8 cellular contexts compared by ENCODE assay signal in the genomic region with DNA sequence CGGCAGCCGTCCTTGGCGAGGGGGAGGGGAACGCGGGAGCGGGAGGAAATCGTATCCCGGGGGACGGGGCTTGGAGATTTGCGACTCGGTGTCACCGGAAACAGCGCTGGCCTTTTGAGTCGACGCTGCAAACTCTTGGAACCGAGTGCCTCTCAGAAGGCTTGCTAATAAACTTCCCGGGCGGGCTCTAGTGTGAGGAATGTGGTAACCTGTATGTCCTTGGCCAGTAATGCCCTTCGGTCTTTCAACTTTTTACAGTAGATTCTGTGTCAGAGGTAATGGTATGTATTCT.
A peak's percentile ranks its signal among the peaks of the same experiment; 100 is the strongest.
DNase-seq lines count a peak whose midpoint lies in the region; ATAC-seq, FAIRE-seq and TF ChIP-seq lines count a peak whose summit lies in the region.

No MANE protein-coding gene starts in this region.

- intact Hi-C loops in PC-3 (cut with micrococcal nuclease): loop anchor here (2.0 to 5.0 kb wide), 2 partner anchors 26 to 80 kb away; no protein-coding TSS in a partner anchor
- intact Hi-C loops in endothelial cell of umbilical vein (cut with micrococcal nuclease): loop anchor here (1.0 to 10.0 kb wide), 4 partner anchors 8 to 1072 kb away; partner anchors contain the start of gene CARD19
- intact Hi-C loops in ovary (cut with DNase I): loop anchor here in 1 of 4 donors (5.0 kb wide), 1 partner anchor 135 kb away; no protein-coding TSS in a partner anchor

- POLR2A ChIA-PET in PC-3 (lab: Charles Lee; ENCODE audit: unreplicated experiment): interaction anchor here (0.6 kb wide), 1 partner anchor 80 kb away, joined by 6 read pairs; no protein-coding TSS in a partner anchor
- POLR2A ChIA-PET in endothelial cell of umbilical vein (lab: Charles Lee): interaction anchor here (1.1 kb wide), 1 partner anchor 14 kb away, joined by 4 read pairs; no protein-coding TSS in a partner anchor

- no peaks in the 10 kb centered on the region for H3K9me2 ChIP-seq in PC-3 (replicated peaks; ENCODE audit: low read length)

- whole genome bisulfite sequencing in ovary, 3 donors: 0 to 1% (median 0%) methylated on average over 19 of the region's 19 CpGs

- H3K27ac ChIP-seq in PC-3 (ENCODE audit: low read length): peak overlapping the region; percentile 75
- peak overlapping the region; percentile 96 for H3K27ac ChIP-seq in endothelial cell of umbilical vein (ENCODE audit: insufficient read depth, low read depth, low read length)
- H3K27ac ChIP-seq in ovary: peak overlapping the region; percentile 28 to 100

- peaks cover 5% of the 10 kb centered on the region for H3F3A ChIP-seq in PC-3 (ENCODE audit: low read length, unreplicated experiment)

- H3K79me2 ChIP-seq in PC-3 (ENCODE audit: low read length) (peaks cover 52% of the 10 kb centered on the region), endothelial cell of umbilical vein (ENCODE audit: control insufficient read depth, insufficient read depth, low read length) (peaks cover 52% of the 10 kb centered on the region)

- ATAC-seq in GM21360 (IDR thresholded peaks at IDR 0.05; ENCODE audit: unreplicated experiment) (peak; percentile 1), PC-3 (peak; percentile 14)

- TF ChIP-seq CTCF in PC-3 (conservative IDR thresholded peaks at IDR 0.05; ENCODE audit: low read depth, low read length): no peak
- no peak for TF ChIP-seq CTCF in endothelial cell of umbilical vein (IDR thresholded peaks at IDR 0.05; ENCODE audit: extremely low read depth in 1 of 2, insufficient read depth in 1 of 2, low read depth in 1 of 2, low read length in 2 of 2)
- no peak for TF ChIP-seq CTCF in ovary (IDR thresholded peaks at IDR 0.05)

- TF ChIP-seq POLR2A in endothelial cell of umbilical vein (IDR thresholded peaks at IDR 0.05; ENCODE audit: low read depth, low read length) (peak; percentile 72), ovary (IDR thresholded peaks at IDR 0.05) (no peak)

- H3K4me1 ChIP-seq in PC-3 (ENCODE audit: insufficient read depth, low read length) (peaks cover 17% of the 10 kb centered on the region; the same call in 1 of the 2 replicates), endothelial cell of umbilical vein (ENCODE audit: control insufficient read depth, extremely low read depth, insufficient read depth, low read length) (peaks cover 29% of the 10 kb centered on the region), ovary (ENCODE audit: insufficient read depth) (peaks cover 7% of the 10 kb centered on the region)

- H3K9ac ChIP-seq in PC-3 (ENCODE audit: low read length) (peak overlapping the region; percentile 88), endothelial cell of umbilical vein (replicated peaks; ENCODE audit: extremely low read depth, insufficient read depth, low read length) (peak overlapping the region; percentile 99)

- no TSS peak for BruUV-seq in PC-3 (replicated peaks; lab: Mats Ljungman, UMichigan)
- no TSS peak for BruUV-seq in endothelial cell of umbilical vein (replicated peaks; lab: Mats Ljungman, UMichigan)

- DNase-seq in PC-3 (no peak), endothelial cell of umbilical vein (ENCODE audit: low read depth, low spot score) (no peak), ovary (no peak), COR-L47 (lab: John Stamatoyannopoulos, UW) (no peak), A172 (ENCODE audit: low spot score) (no peak)
- DNase-seq in effector CD8-positive, alpha-beta T cell (lab: John Stamatoyannopoulos, UW): no peak
- no peak for DNase-seq in activated CD4-positive, alpha-beta T cell treated with anti-CD3 and anti-CD28 coated beads for 48 hours

- CTCF ChIA-PET in PC-3 (lab: Charles Lee): no interaction called here
- CTCF ChIA-PET in endothelial cell of umbilical vein (lab: Charles Lee): interaction anchor here (1.9 kb wide), 1 partner anchor 47 kb away, joined by 11 read pairs; no protein-coding TSS in a partner anchor

- H3K4me2 ChIP-seq in PC-3 (ENCODE audit: low read length) (peak overlapping the region; percentile 97), endothelial cell of umbilical vein (ENCODE audit: insufficient read depth, low read length) (peak overlapping the region; percentile 100)

- H3K27me3 ChIP-seq in PC-3 (ENCODE audit: low read length): no peaks in the 10 kb centered on the region
- H3K27me3 ChIP-seq in endothelial cell of umbilical vein (ENCODE audit: control insufficient read depth in 2 of 2, insufficient read depth in 2 of 2, low read length in 2 of 2): no peaks in the 10 kb centered on the region
- H3K27me3 ChIP-seq in ovary: no peaks in the 10 kb centered on the region

- H2AFZ ChIP-seq in PC-3 (ENCODE audit: low read length) (no peak overlapping the region), endothelial cell of umbilical vein (ENCODE audit: low read depth, low read length) (no peak overlapping the region)

- H3K36me3 ChIP-seq in PC-3 (ENCODE audit: low read depth, low read length) (peaks cover 9% of the 10 kb centered on the region; the same call in 1 of the 2 replicates), endothelial cell of umbilical vein (ENCODE audit: control insufficient read depth in 2 of 2, extremely low read depth in 1 of 2, insufficient read depth in 2 of 2, low read length in 2 of 2) (no peaks in the 10 kb centered on the region), ovary (no peaks in the 10 kb centered on the region)

- H3K9me3 ChIP-seq in PC-3 (ENCODE audit: low read length) (no peaks in the 10 kb centered on the region), endothelial cell of umbilical vein (replicated peaks; ENCODE audit: control insufficient read depth, insufficient read depth, low read length) (no peaks in the 10 kb centered on the region), ovary (no peaks in the 10 kb centered on the region)

- dilution Hi-C loops in endothelial cell of umbilical vein (cut with MboI; ENCODE audit: extremely low pct_ligation_motif_present, low sequenced_read_pairs): no loop called here

- H3K4me3 ChIP-seq in PC-3 (ENCODE audit: low read length): peak overlapping the region; percentile 99
- peak overlapping the region; percentile 83 to 100 (median 99) for H3K4me3 ChIP-seq in endothelial cell of umbilical vein (replicated peaks in 1 of 3; ENCODE audit: insufficient read depth in 1 of 3, low read depth in 1 of 3, low read length in 3 of 3)
- peak overlapping the region; percentile 99 for H3K4me3 ChIP-seq in ovary

- H3K9me1 ChIP-seq in endothelial cell of umbilical vein (replicated peaks; ENCODE audit: control insufficient read depth, extremely low read depth, insufficient read depth, low read length): no peaks in the 10 kb centered on the region

- no peak for TF ChIP-seq EP300 in ovary (IDR thresholded peaks at IDR 0.05)

- H4K20me1 ChIP-seq in PC-3 (ENCODE audit: low read length) (peaks cover 46% of the 10 kb centered on the region), endothelial cell of umbilical vein (replicated peaks; ENCODE audit: control insufficient read depth, extremely low read depth, insufficient read depth, low read length) (peaks cover 26% of the 10 kb centered on the region)

- FAIRE-seq in endothelial cell of umbilical vein (lab: Jason Lieb, UNC): peak; percentile 74

TF ChIP-seq in endothelial cell of umbilical vein, 7 proteins besides CTCF, POLR2A, EP300 and RAD21:
- TF ChIP-seq MYC (IDR thresholded peaks at IDR 0.05; ENCODE audit: low read depth, low read length) (no peak), EZH2 (IDR thresholded peaks at IDR 0.05; ENCODE audit: borderline replicate concordance, low read depth, low read length, severe bottlenecking) (no peak), POLR2AphosphoS5 (IDR thresholded peaks at IDR 0.05; ENCODE audit: insufficient read depth, low read depth, low read length) (no peak), MAX (IDR thresholded peaks at IDR 0.05; ENCODE audit: insufficient read depth, insufficient read length) (no peak), GATA2 (IDR thresholded peaks at IDR 0.05; ENCODE audit: insufficient read depth, insufficient read length, low read depth, low read length) (no peak), JUN (IDR thresholded peaks at IDR 0.05; ENCODE audit: borderline replicate concordance, insufficient read depth, insufficient read length, low read depth) (no peak), FOS (IDR thresholded peaks at IDR 0.05; ENCODE audit: borderline replicate concordance, insufficient read depth, low read length) (no peak)
